8 cellular contexts compared by ENCODE assay signal in genomic region chr3:113019182-113020137, GRCh38. TPM values are rescaled to one million over a fixed set of nuclear protein-coding genes. Genes with fewer than 3 reads are reported as not detected.
DNase-seq lines count a peak whose midpoint lies in the region; ATAC-seq, FAIRE-seq and TF ChIP-seq lines count a peak whose summit lies in the region.

No MANE protein-coding gene starts in this region.

- no peaks in the 10 kb centered on the region for H3K27me3 ChIP-seq in gastrocnemius medialis

- TF ChIP-seq POLR2A in gastrocnemius medialis (IDR thresholded peaks at IDR 0.05) = peak; percentile 51 to 65

- DNase-seq in NCI-H2107 treated with DMSO at 0.1 percent for 48 hours (lab: John Stamatoyannopoulos, UW; ENCODE audit: unreplicated experiment) (peak; percentile 68), UCSD-AML1 (lab: John Stamatoyannopoulos, UW; ENCODE audit: unreplicated experiment) (peak; percentile 94), brain pericyte (ENCODE audit: low read depth, low spot score) (peak; percentile 60), gastrocnemius medialis (peak; percentile 82 to 87)

- in situ Hi-C loops in gastrocnemius medialis (cut with MboI; ENCODE audit: low sequenced_read_pairs in 4 of 4) = loop anchor here in 1 of 4 donors (25.0 kb wide), 1 partner anchor 1043 kb away; the partner anchor contains the start of genes CCDC191 and QTRT2

- H3K36me3 ChIP-seq in gastrocnemius medialis = peaks cover 0 to 16% of the 10 kb centered on the region in 2 donors

- peak; percentile 89 for ATAC-seq in GM18858 (IDR thresholded peaks at IDR 0.05; ENCODE audit: unreplicated experiment)
- ATAC-seq in HG03066 (IDR thresholded peaks at IDR 0.05; ENCODE audit: low read depth, unreplicated experiment) = peak; percentile 89
- peak; percentile 93 to 94 for ATAC-seq in gastrocnemius medialis

- no peak for TF ChIP-seq CTCF in gastrocnemius medialis (IDR thresholded peaks at IDR 0.05 in 4 of 5, conservative IDR thresholded peaks at IDR 0.05 in 1 of 5)

- peak overlapping the region; percentile 91 for H3K4me3 ChIP-seq in iPS-11a (ENCODE audit: low read depth, low read length)
- peak overlapping the region; percentile 80 to 94 (median 90) for H3K4me3 ChIP-seq in gastrocnemius medialis

- intact Hi-C loops in gastrocnemius medialis (cut with DNase I; ENCODE audit: low total_unique reads) = loop anchor here (1.0 to 10.0 kb wide), 3 partner anchors 28 to 1035 kb away; partner anchors contain the start of genes CCDC191, QTRT2 and USF3

- H3K9me3 ChIP-seq in gastrocnemius medialis = no peaks in the 10 kb centered on the region

- H3K27ac ChIP-seq in gastrocnemius medialis = peak overlapping the region; percentile 92 to 97 (median 94)

- H3K4me1 ChIP-seq in gastrocnemius medialis = peaks cover 12 to 16% of the 10 kb centered on the region in 2 donors

- FAIRE-seq in A204.1 (lab: Jason Lieb, UNC) = peak; percentile 21

RNA-seq across cellular contexts. Expression of gene GTPBP8, which starts 28.7 kb away (rescaled TPM):
- total RNA-seq in gastrocnemius medialis = 10 to 100 TPM; 21.4 to 78.3 (median 40.7) TPM

RNA-seq across cellular contexts. Expression of gene CD200R1, which starts 44.6 kb away (rescaled TPM):
- total RNA-seq in gastrocnemius medialis = under 1 TPM in 3 of 4 donors, not detected in 1; 0.29 to 0.46 (median 0.40) TPM

Comparison
In these comparisons a context has a peak if more than half of its experiments do, and no peak if none do; other contexts are left out.
1. Peak in every context shown above with its lines: DNase-seq, ATAC-seq, H3K4me3 ChIP-seq and H3K27ac ChIP-seq.